Comparison of ENCODE assay signal across 1 cellular context in genomic region chr7:116918744-116919143, GRCh38.
TF ChIP-seq lines count a peak whose summit lies in the region.

No MANE protein-coding gene starts in this region.

TF ChIP-seq in IMR-90, 13 proteins besides CTCF, POLR2A, EP300 and RAD21:
- TF ChIP-seq CHD1 (IDR thresholded peaks at IDR 0.05; ENCODE audit: low read depth, low read length) (no peak), MXI1 (IDR thresholded peaks at IDR 0.05; ENCODE audit: borderline replicate concordance, low read depth, low read length) (no peak), NFE2L2 (IDR thresholded peaks at IDR 0.05; ENCODE audit: low read depth, low read length) (no peak), MAFK (IDR thresholded peaks at IDR 0.05; ENCODE audit: low read depth, low read length) (no peak), RCOR1 (IDR thresholded peaks at IDR 0.05; ENCODE audit: insufficient replicate concordance, low read length) (no peak), CEBPB (IDR thresholded peaks at IDR 0.05; ENCODE audit: low read depth, low read length) (no peak), BHLHE40 (IDR thresholded peaks at IDR 0.05; ENCODE audit: low read depth, low read length) (no peak), RFX5 (IDR thresholded peaks at IDR 0.05; ENCODE audit: low read depth, low read length) (no peak), USF2 (IDR thresholded peaks at IDR 0.05; ENCODE audit: low read depth, low read length) (no peak)
